ENCODE assay signal across 1 cellular context in genomic region chr20:36573798-36574277, GRCh38.
TF ChIP-seq lines count a peak whose summit lies in the region.

No MANE protein-coding gene starts in this region.

TF ChIP-seq in liver, 16 proteins besides CTCF, POLR2A, EP300 and RAD21 (continued from another document):
- TF ChIP-seq REST (IDR thresholded peaks at IDR 0.05) (no peak), NR2F2 (IDR thresholded peaks at IDR 0.05) (no peak), YY1 (IDR thresholded peaks at IDR 0.05) (no peak), GABPA (IDR thresholded peaks at IDR 0.05 in 1 of 2, conservative IDR thresholded peaks at IDR 0.05 in 1 of 2) (no peak), HNF4A (conservative IDR thresholded peaks at IDR 0.05) (no peak), TAF1 (conservative IDR thresholded peaks at IDR 0.05) (no peak), MAX (IDR thresholded peaks at IDR 0.05) (no peak), FOXA2 (IDR thresholded peaks at IDR 0.05) (no peak), ATF3 (IDR thresholded peaks at IDR 0.05) (no peak), RXRA (IDR thresholded peaks at IDR 0.05) (no peak)
TF ChIP-seq in liver: peak in this region for 0.
